Comparison of ENCODE assay signal across 1 cellular context in the genomic region with DNA sequence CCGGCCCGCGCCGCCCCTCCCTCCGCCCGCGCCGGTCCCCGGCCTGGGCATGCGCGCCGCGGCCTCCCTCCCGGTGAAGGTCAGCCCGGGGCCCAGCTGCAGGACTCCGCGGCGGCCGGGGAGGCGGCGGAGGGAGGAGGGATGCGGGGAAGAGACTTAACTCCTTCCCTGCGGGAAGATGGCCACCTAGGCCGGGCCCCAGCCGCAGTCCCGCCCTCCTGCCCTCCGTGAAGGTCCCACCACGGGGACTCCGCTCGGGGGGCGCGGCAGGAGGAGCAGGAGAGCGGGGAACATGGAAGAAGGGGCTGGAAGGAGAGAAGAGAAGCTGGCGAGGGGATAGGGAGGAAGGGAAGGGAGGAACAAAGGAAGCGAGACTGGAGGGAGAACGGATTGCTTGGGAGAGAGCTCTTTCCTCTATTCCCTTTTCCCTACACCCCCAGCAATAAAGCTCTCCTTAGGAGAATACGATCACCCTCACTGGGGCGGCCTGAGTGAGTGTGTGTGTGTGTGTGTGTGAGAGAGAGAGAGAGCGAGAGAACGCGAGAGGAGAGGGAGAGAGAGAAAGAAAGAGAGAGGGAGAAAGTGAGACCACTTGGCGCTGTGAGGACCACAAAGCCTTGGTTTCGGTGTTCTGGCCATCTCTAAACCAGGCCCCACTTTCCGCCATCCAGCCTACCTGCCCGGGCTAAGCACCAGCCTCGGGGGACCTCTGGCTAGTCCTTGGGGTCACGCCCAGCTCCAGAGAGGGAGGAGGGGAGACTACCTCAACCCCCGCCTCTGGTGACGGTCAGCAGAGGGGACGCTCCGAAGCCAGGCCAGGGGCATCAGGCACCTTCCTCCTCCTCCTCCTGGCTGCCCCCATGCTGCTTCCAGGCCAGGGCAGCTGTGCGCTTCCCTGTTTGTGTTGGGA.
TF ChIP-seq lines count a peak whose summit lies in the region.

No MANE protein-coding gene starts in this region.

TF ChIP-seq in GM23338, 12 proteins besides CTCF, POLR2A, EP300 and RAD21:
- TF ChIP-seq, protein P1, sequence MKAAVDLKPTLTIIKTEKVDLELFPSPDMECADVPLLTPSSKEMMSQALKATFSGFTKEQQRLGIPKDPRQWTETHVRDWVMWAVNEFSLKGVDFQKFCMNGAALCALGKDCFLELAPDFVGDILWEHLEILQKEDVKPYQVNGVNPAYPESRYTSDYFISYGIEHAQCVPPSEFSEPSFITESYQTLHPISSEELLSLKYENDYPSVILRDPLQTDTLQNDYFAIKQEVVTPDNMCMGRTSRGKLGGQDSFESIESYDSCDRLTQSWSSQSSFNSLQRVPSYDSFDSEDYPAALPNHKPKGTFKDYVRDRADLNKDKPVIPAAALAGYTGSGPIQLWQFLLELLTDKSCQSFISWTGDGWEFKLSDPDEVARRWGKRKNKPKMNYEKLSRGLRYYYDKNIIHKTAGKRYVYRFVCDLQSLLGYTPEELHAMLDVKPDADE (IDR thresholded peaks at IDR 0.05) = no peak
- peak; percentile 32; the same call in 1 of the 2 replicates for TF ChIP-seq POLR2AphosphoS5 (IDR thresholded peaks at IDR 0.05; ENCODE audit: low read depth)
TF ChIP-seq in GM23338: peak in this region for 1.
